In the genomic region with DNA sequence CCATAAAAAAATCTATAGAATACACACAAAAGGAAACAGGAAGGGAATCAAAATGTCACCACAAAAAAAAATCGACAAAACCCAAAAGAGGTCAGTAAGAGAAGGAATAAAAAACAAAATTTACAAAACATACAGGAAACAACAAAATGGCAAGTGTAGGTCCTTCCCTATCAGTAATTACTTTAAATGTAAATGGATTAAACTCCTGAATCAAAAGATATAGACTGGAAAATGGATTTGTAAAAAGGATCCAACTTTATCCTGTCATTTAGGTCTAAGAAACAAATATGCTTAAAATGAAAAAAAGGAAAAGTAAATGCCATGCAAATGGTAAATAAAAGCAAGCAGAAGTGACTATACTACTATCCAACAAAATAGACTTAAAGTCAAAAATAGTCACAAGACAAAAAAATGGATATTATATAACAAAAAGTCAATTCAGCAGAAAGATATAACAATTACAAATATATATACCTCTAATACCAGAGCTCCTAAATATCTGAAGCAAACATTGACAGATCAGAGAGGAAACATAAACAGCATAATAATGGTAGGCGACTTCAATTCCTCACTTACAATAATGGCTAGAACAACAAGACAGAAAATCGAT, we compare ENCODE assay signal across 38 cellular contexts. TPM values are rescaled to one million over a fixed set of nuclear protein-coding genes. Genes with fewer than 3 reads are reported as not detected.
"Had no signal": no experiment of that assay in that cellular context is flagged by ENCODE, and none has a peak within 500 bp of the region (broad histone marks: within the 10 kb centered on the region; RNA-seq: fewer than 3 reads in every experiment).

No MANE protein-coding gene starts in this region.

- H3K4me3 ChIP-seq: adrenal gland, ascending aorta, body of pancreas, breast epithelium, cardiac muscle cell had no signal

- H3K4me1 ChIP-seq: adrenal gland, ascending aorta, body of pancreas, breast epithelium had no signal

- H3K27me3 ChIP-seq: adrenal gland, ascending aorta, body of pancreas, brain microvascular endothelial cell, breast epithelium, cardiac muscle cell had no signal

- H3K27ac ChIP-seq: adrenal gland, ascending aorta, body of pancreas, brain microvascular endothelial cell, breast epithelium, cardiac muscle cell had no signal

- ATAC-seq: activated naive CD4-positive, alpha-beta T cell treated with anti-CD3 and anti-CD28 coated beads, Interleukin-2, amount 50 U/mL, for 72 hours; activated naive CD8-positive, alpha-beta T cell treated with anti-CD3 and anti-CD28 coated beads, Interleukin-2, amount 50 U/mL, for 24 hours; activated T-cell treated with anti-CD3 and anti-CD28 coated beads, Interleukin-2, amount 50 U/mL, for 4 hours; activated T-cell treated with anti-CD3 and anti-CD28 coated beads, Interleukin-2, amount 50 U/mL, for 72 hours; activated T-helper 17 cell treated with anti-CD3 and anti-CD28 coated beads, Interleukin-2, amount 50 U/mL, for 72 hours; body of pancreas had no signal

- FAIRE-seq: astrocyte, bronchial epithelial cell had no signal

- H3K36me3 ChIP-seq: adrenal gland, ascending aorta, brain microvascular endothelial cell, breast epithelium, cardiac muscle cell had no signal

- DNase-seq: activated effector memory CD4-positive, alpha-beta T cell treated with anti-CD3 and anti-CD28 coated beads, Interleukin-2, amount 50 U/mL, for 16 hours; activated effector memory CD4-positive, alpha-beta T cell treated with Interleukin-2 at 50 U/mL for 16 hours; activated gamma-delta T cell; activated gamma-delta T cell treated with Interleukin-2 at 50 U/mL for 16 hours; activated naive CD4-positive, alpha-beta T cell; activated naive CD4-positive, alpha-beta T cell treated with anti-CD3 and anti-CD28 coated beads for 36 hours; activated naive CD4-positive, alpha-beta T cell treated with anti-CD3 and anti-CD28 coated beads, Interleukin-2, amount 10 ng/mL, durations not matched to agents 7 days and 5 days; activated naive CD4-positive, alpha-beta T cell treated with anti-CD3 and anti-CD28 coated beads, Interleukin-2, amount 50 U/mL, for 16 hours; activated naive CD4-positive, alpha-beta T cell treated with Interleukin-2 at 50 U/mL for 16 hours; activated naive CD8-positive, alpha-beta T cell treated with anti-CD3 and anti-CD28 coated beads for 36 hours; activated naive CD8-positive, alpha-beta T cell treated with anti-CD3 and anti-CD28 coated beads, Interleukin-2, amount 10 ng/mL, durations not matched to agents 7 days and 5 days; activated naive CD8-positive, alpha-beta T cell treated with anti-CD3 and anti-CD28 coated beads, Interleukin-2, amount 50 U/mL, for 24 hours; activated T-cell treated with anti-CD3 and anti-CD28 coated beads, Interleukin-2, amount 50 U/mL, for 1 hour; activated T-cell treated with anti-CD3 and anti-CD28 coated beads, Interleukin-2, amount 50 U/mL, for 24 hours; activated T-cell treated with anti-CD3 and anti-CD28 coated beads, Interleukin-2, amount 50 U/mL, for 4 hours; activated T-cell treated with anti-CD3 and anti-CD28 coated beads, Interleukin-2, amount 50 U/mL, for 48 hours; activated T-cell treated with anti-CD3 and anti-CD28 coated beads, Interleukin-2, amount 50 U/mL, for 72 hours; adrenal gland; amniotic stem cell; amygdala; anterior cingulate cortex; aorta; body of pancreas; brain microvascular endothelial cell; caudate nucleus; central memory CD4-positive, alpha-beta T cell; cerebellar nuclear complex had no signal

- H3K9me3 ChIP-seq: body of pancreas had no signal

RNA-seq across cellular contexts. Expression of a gene that starts 2.0 kb away (rescaled TPM):
- total RNA-seq: activated naive CD4-positive, alpha-beta T cell treated with anti-CD3 and anti-CD28 coated beads for 36 hours; activated naive CD4-positive, alpha-beta T cell treated with anti-CD3 and anti-CD28 coated beads, Interleukin-2, amount 50 U/mL, for 72 hours; activated naive CD8-positive, alpha-beta T cell treated with anti-CD3 and anti-CD28 coated beads for 36 hours; activated T-cell treated with anti-CD3 and anti-CD28 coated beads, Interleukin-2, amount 50 U/mL, for 4 hours; activated T-cell treated with anti-CD3 and anti-CD28 coated beads, Interleukin-2, amount 50 U/mL, for 72 hours; activated T-helper 1 cell treated with anti-CD3 and anti-CD28 coated beads, Interleukin-12 subunit alpha, Interleukin-12 subunit beta, Interleukin-2, Interleukin-4 antibody, amounts not matched to agents 30 ng/mL and 10 ng/mL and 1 ng/mL, durations not matched to agents 14 hours and 24 hours and 36 hours; activated T-helper 17 cell treated with anti-CD3 and anti-CD28 coated beads, Interleukin-2, amount 50 U/mL, for 72 hours; activated T-helper 2 cell treated with anti-CD3 and anti-CD28 coated beads, Interferon-gamma antibody, Interleukin-2, Interleukin-4, amounts not matched to agents 10 μg/mL and 5 μg/mL and 100 μg/mL, durations not matched to agents 14 hours and 24 hours and 36 hours; aorta; ascending aorta; astrocyte; body of pancreas; bronchial epithelial cell; cardiac septum; chondrocyte had no signal
- polyA plus RNA-seq: aorta had no signal
